19 cellular contexts compared by ENCODE assay signal in genomic region chr22:29226246-29226981, GRCh38. TPM values are rescaled to one million over a fixed set of nuclear protein-coding genes. Genes with fewer than 3 reads are reported as not detected.
A peak's percentile ranks its signal among the peaks of the same experiment; 100 is the strongest.
DNase-seq lines count a peak whose midpoint lies in the region; ATAC-seq and TF ChIP-seq lines count a peak whose summit lies in the region.
"Had no signal": no experiment of that assay in that cellular context is flagged by ENCODE, and none has a peak within 500 bp of the region (broad histone marks: within the 10 kb centered on the region; RNA-seq: fewer than 3 reads in every experiment).

No MANE protein-coding gene starts in this region.

- H3K27me3 ChIP-seq in gastrocnemius medialis (no peaks in the 10 kb centered on the region), uterus (no peaks in the 10 kb centered on the region)
- H3K27me3 ChIP-seq: SJSA1 had no signal

- no peaks in the 10 kb centered on the region for H3K9me3 Mint-ChIP-seq in natural killer cell treated with Interleukin-12 subunit alpha and Interleukin-12 subunit beta and Interleukin-15 and Interleukin-18, amount 100 ng/mL, for 72 hours
- no peaks in the 10 kb centered on the region for H3K9me3 Mint-ChIP-seq in natural killer cell
- H3K9me3 Mint-ChIP-seq: stimulated activated naive CD8-positive, alpha-beta T cell treated with anti-CD3 and anti-CD28 coated beads, Interleukin-15, Interleukin-2, amounts not matched to agents 100 ng/mL and 50 ng/mL, for 24 hours had no signal

- TF ChIP-seq POLR2A in gastrocnemius medialis (IDR thresholded peaks at IDR 0.05) (no peak), uterus (IDR thresholded peaks at IDR 0.05) (no peak)

- H3K36me3 ChIP-seq in gastrocnemius medialis (no peaks in the 10 kb centered on the region), uterus (no peaks in the 10 kb centered on the region)
- H3K36me3 ChIP-seq: SJSA1 had no signal

- TF ChIP-seq CTCF in natural killer cell (IDR thresholded peaks at IDR 0.05) (no peak), gastrocnemius medialis (IDR thresholded peaks at IDR 0.05 in 4 of 5, conservative IDR thresholded peaks at IDR 0.05 in 1 of 5) (no peak), uterus (IDR thresholded peaks at IDR 0.05) (no peak)

- no peaks in the 10 kb centered on the region for H3K4me1 Mint-ChIP-seq in natural killer cell treated with Interleukin-12 subunit alpha and Interleukin-12 subunit beta and Interleukin-15 and Interleukin-18, amount 100 ng/mL, for 72 hours (ENCODE audit: low read depth in 2 of 2)
- H3K4me1 Mint-ChIP-seq in natural killer cell = no peaks in the 10 kb centered on the region

- no peak overlapping the region for H3K4me3 Mint-ChIP-seq in natural killer cell treated with Interleukin-12 subunit alpha and Interleukin-12 subunit beta and Interleukin-15 and Interleukin-18, amount 100 ng/mL, for 72 hours
- H3K4me3 Mint-ChIP-seq in natural killer cell = no peak overlapping the region
- H3K4me3 Mint-ChIP-seq: stimulated activated naive CD8-positive, alpha-beta T cell treated with anti-CD3 and anti-CD28 coated beads, Interleukin-15, Interleukin-2, amounts not matched to agents 100 ng/mL and 50 ng/mL, for 24 hours had no signal

- in situ Hi-C loops in gastrocnemius medialis (cut with MboI; ENCODE audit: low sequenced_read_pairs in 4 of 4) = no loop called here

- H3K4me1 ChIP-seq in gastrocnemius medialis (peaks cover 5 to 6% of the 10 kb centered on the region in 2 donors), uterus (peaks cover 0 to 11% of the 10 kb centered on the region in 2 donors)
- H3K4me1 ChIP-seq: Caco-2 had no signal

- ATAC-seq in natural killer cell treated with Interleukin-12 subunit alpha and Interleukin-12 subunit beta and Interleukin-15 and Interleukin-18, amount 100 ng/mL, for 72 hours = peak; percentile 14 to 16
- ATAC-seq in natural killer cell (no peak), gastrocnemius medialis (peak in 1 of 2 donors; percentile 16), HG02840 (IDR thresholded peaks at IDR 0.05; ENCODE audit: low FRiP score, unreplicated experiment) (no peak)

- H3K36me3 Mint-ChIP-seq in natural killer cell treated with Interleukin-12 subunit alpha and Interleukin-12 subunit beta and Interleukin-15 and Interleukin-18, amount 100 ng/mL, for 72 hours = no peaks in the 10 kb centered on the region
- H3K36me3 Mint-ChIP-seq in natural killer cell = no peaks in the 10 kb centered on the region

- intact Hi-C loops in natural killer cell (cut with micrococcal nuclease) = no loop called here
- intact Hi-C loops in gastrocnemius medialis (cut with DNase I; ENCODE audit: low total_unique reads) = no loop called here
- intact Hi-C loops in uterus (cut with DNase I; ENCODE audit: low total_unique reads) = no loop called here

- no peaks in the 10 kb centered on the region for H3K9me3 ChIP-seq in gastrocnemius medialis
- H3K9me3 ChIP-seq in uterus = no peaks in the 10 kb centered on the region
- H3K9me3 ChIP-seq: Caco-2, SJSA1 had no signal

- H3K4me3 ChIP-seq in gastrocnemius medialis (peak overlapping the region in 1 of 4 donors; percentile 28), uterus (no peak overlapping the region)
- H3K4me3 ChIP-seq: SJSA1 had no signal

- peak overlapping the region; percentile 30 to 54 (median 47) for H3K27ac ChIP-seq in gastrocnemius medialis
- peak overlapping the region; percentile 43 to 82 for H3K27ac ChIP-seq in uterus
- H3K27ac ChIP-seq: SJSA1 had no signal

- DNase-seq in natural killer cell treated with Interleukin-12 subunit alpha and Interleukin-12 subunit beta and Interleukin-15 and Interleukin-18, amount 100 ng/mL, for 72 hours (ENCODE audit: low spot score) = peak; percentile 54
- DNase-seq in natural killer cell (no peak), iPS-NIHi11 (ENCODE audit: low spot score) (peak; percentile 3), gastrocnemius medialis (no peak), uterus (no peak), SKM-1 treated with dmso at 0.1 percent for 144 hours (lab: John Stamatoyannopoulos, UW; ENCODE audit: unreplicated experiment) (no peak)
- no peak for DNase-seq in stimulated activated CD4-positive, alpha-beta T cell treated with anti-CD3 and anti-CD28 coated beads, Interleukin-4, amount 100 ng/mL, for 4 hours
- DNase-seq: activated CD4-positive, alpha-beta T cell treated with anti-CD3 and anti-CD28 coated beads, Interleukin-2, amount 50 U/mL, for 4 hours; activated gamma-delta T cell; Caco-2; midbrain; NCI-H510A; NK-92 treated with Interleukin-12 subunit alpha and Interleukin-12 subunit beta, amount 100 ng/mL, for 24 hours; stimulated activated CD4-positive, alpha-beta T cell treated with anti-CD3 and anti-CD28 coated beads, Interleukin-4, amount 100 ng/mL, for 1 hour had no signal

- no peak overlapping the region for H3K27ac Mint-ChIP-seq in natural killer cell treated with Interleukin-12 subunit alpha and Interleukin-12 subunit beta and Interleukin-15 and Interleukin-18, amount 100 ng/mL, for 72 hours
- H3K27ac Mint-ChIP-seq in natural killer cell = no peak overlapping the region
- H3K27ac Mint-ChIP-seq: progenitor cell of endocrine pancreas; stimulated activated naive CD8-positive, alpha-beta T cell treated with anti-CD3 and anti-CD28 coated beads, Interleukin-15, Interleukin-2, amounts not matched to agents 100 ng/mL and 50 ng/mL, for 24 hours had no signal

- H3K27me3 Mint-ChIP-seq in natural killer cell treated with Interleukin-12 subunit alpha and Interleukin-12 subunit beta and Interleukin-15 and Interleukin-18, amount 100 ng/mL, for 72 hours = no peaks in the 10 kb centered on the region
- H3K27me3 Mint-ChIP-seq in natural killer cell (ENCODE audit: low read depth in 2 of 2) = no peaks in the 10 kb centered on the region
- H3K27me3 Mint-ChIP-seq: progenitor cell of endocrine pancreas had no signal

RNA-seq across cellular contexts. Expression of gene EMID1, which starts 20.7 kb away (rescaled TPM):
- under 1 TPM; 0.67 to 0.71 TPM for total RNA-seq in natural killer cell treated with Interleukin-12 subunit alpha and Interleukin-12 subunit beta and Interleukin-15 and Interleukin-18, amount 100 ng/mL, for 72 hours
- total RNA-seq in natural killer cell = 1 to 10 TPM in 1 of 3 donors, under 1 TPM in 2; 0.59 to 1.3 (median 0.65) TPM
- total RNA-seq in gastrocnemius medialis = 1 to 10 TPM in 1 of 4 donors, under 1 TPM in 1, not detected in 2; 0.33 to 1.8 TPM
- 10 to 100 TPM in 2 of 4 donors, 1 to 10 TPM in 1, under 1 TPM in 1; under 0.01 to 30.0 (median 10.2) TPM for total RNA-seq in uterus
- total RNA-seq: A673 had no signal

RNA-seq across cellular contexts. Expression of gene RHBDD3, which starts 41.4 kb away (rescaled TPM):
- total RNA-seq in natural killer cell treated with Interleukin-12 subunit alpha and Interleukin-12 subunit beta and Interleukin-15 and Interleukin-18, amount 100 ng/mL, for 72 hours = 10 to 100 TPM; 33.6 to 69.0 TPM
- total RNA-seq in natural killer cell (10 to 100 TPM; 16.6 to 20.9 (median 17.9) TPM), gastrocnemius medialis (10 to 100 TPM; 19.8 to 38.0 (median 28.6) TPM), uterus (10 to 100 TPM in 3 of 4 donors, 1 to 10 TPM in 1; 6.5 to 46.6 (median 26.1) TPM)

RNA-seq across cellular contexts. Expression of gene EWSR1, which starts 41.7 kb away (rescaled TPM):
- 100 to 1,000 TPM; 344 to 348 TPM for total RNA-seq in natural killer cell treated with Interleukin-12 subunit alpha and Interleukin-12 subunit beta and Interleukin-15 and Interleukin-18, amount 100 ng/mL, for 72 hours
- 100 to 1,000 TPM; 366 to 387 (median 382) TPM for total RNA-seq in natural killer cell
- 100 to 1,000 TPM; 192 to 269 (median 202) TPM for total RNA-seq in gastrocnemius medialis
- total RNA-seq in uterus = 100 to 1,000 TPM; 120 to 221 (median 137) TPM

Comparison
In these comparisons a context has a peak if more than half of its experiments do, and no peak if none do; other contexts are left out.
1. ATAC-seq: peak in natural killer cell treated with Interleukin-12 subunit alpha and Interleukin-12 subunit beta and Interleukin-15 and Interleukin-18, amount 100 ng/mL, for 72 hours (2 of 2); none in natural killer cell (0 of 3) and HG02840 (single experiment).
2. DNase-seq: peak in natural killer cell treated with Interleukin-12 subunit alpha and Interleukin-12 subunit beta and Interleukin-15 and Interleukin-18, amount 100 ng/mL, for 72 hours (single experiment) and iPS-NIHi11 (single experiment); none in natural killer cell (single experiment), gastrocnemius medialis (0 of 2), uterus (0 of 2), stimulated activated CD4-positive, alpha-beta T cell treated with anti-CD3 and anti-CD28 coated beads, Interleukin-4, amount 100 ng/mL, for 4 hours (0 of 2) and SKM-1 treated with dmso at 0.1 percent for 144 hours (single experiment).